9 cellular contexts compared by ENCODE assay signal in the genomic region with DNA sequence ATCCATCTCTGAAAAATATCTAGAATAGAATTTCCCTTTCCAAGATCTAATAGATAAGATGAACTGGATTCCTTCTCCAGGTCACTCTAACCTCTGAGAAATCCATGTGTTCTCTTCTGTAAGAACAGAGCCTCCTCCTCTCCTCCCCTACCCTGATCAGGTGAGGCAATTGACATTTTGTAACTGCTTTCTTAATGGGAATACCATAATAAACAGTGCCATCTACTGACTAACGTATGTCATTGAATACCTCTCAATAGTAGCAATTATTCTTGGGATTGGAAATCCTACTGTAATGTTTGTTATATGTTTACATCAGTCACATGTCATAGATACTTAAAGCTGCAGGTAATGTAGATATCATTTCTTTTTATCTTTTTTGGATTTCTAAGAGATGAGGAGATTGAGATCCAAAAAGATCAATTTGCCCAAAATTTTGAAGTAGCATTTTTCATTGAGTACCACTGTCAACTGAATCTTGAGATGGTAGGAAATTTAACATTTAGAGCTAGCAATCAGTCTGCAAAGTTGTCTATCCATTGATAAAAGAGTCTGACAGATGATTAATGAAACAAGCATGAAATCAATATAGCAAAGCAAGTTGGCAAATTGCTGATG.
DNase-seq lines count a peak whose midpoint lies in the region; ATAC-seq and TF ChIP-seq lines count a peak whose summit lies in the region.
"Had no signal": no experiment of that assay in that cellular context is flagged by ENCODE, and none has a peak within 500 bp of the region (broad histone marks: within the 10 kb centered on the region; RNA-seq: fewer than 3 reads in every experiment).

No MANE protein-coding gene starts in this region.

- H3K9me3 ChIP-seq in Loucy (ENCODE audit: insufficient read depth, low read depth, low read length), result no peaks in the 10 kb centered on the region
- no peaks in the 10 kb centered on the region for H3K9me3 ChIP-seq in RWPE2 (ENCODE audit: severe bottlenecking)
- H3K9me3 ChIP-seq: Caco-2 had no signal

- H3K9me3 Mint-ChIP-seq in activated naive CD4-positive, alpha-beta T cell treated with anti-CD3 and anti-CD28 coated beads, Interleukin-2, amount 50 U/mL, for 72 hours, result no peaks in the 10 kb centered on the region
- H3K9me3 Mint-ChIP-seq in activated naive CD4-positive, alpha-beta T cell treated with anti-CD3 and anti-CD28 coated beads for 36 hours, result no peaks in the 10 kb centered on the region
- H3K9me3 Mint-ChIP-seq in HFFc6, result no peaks in the 10 kb centered on the region
- no peaks in the 10 kb centered on the region for H3K9me3 Mint-ChIP-seq in naive thymus-derived CD8-positive, alpha-beta T cell

- no peak overlapping the region for H2AFZ ChIP-seq in Loucy (ENCODE audit: low read length)

- H3K4me3 Mint-ChIP-seq in activated naive CD4-positive, alpha-beta T cell treated with anti-CD3 and anti-CD28 coated beads for 36 hours, result no peak overlapping the region
- H3K4me3 Mint-ChIP-seq in HFFc6, result no peak overlapping the region
- H3K4me3 Mint-ChIP-seq in naive thymus-derived CD8-positive, alpha-beta T cell, result no peak overlapping the region

- no peak overlapping the region for H3K27ac ChIP-seq in RWPE2 (ENCODE audit: poor library complexity, severe bottlenecking)

- H3K27me3 ChIP-seq in Loucy (ENCODE audit: insufficient read depth, low read length, poor library complexity, severe bottlenecking) (no peaks in the 10 kb centered on the region), RWPE2 (ENCODE audit: insufficient read depth, poor library complexity, severe bottlenecking) (no peaks in the 10 kb centered on the region)

- ATAC-seq in activated naive CD4-positive, alpha-beta T cell treated with anti-CD3 and anti-CD28 coated beads, Interleukin-2, amount 50 U/mL, for 72 hours, result peak; percentile 54 to 66
- ATAC-seq in RWPE2 (ENCODE audit: low read depth) (peak; percentile 87), esophagus mucosa (peak; percentile 87)
- ATAC-seq in naive thymus-derived CD8-positive, alpha-beta T cell, result peak; percentile 63 to 76

- TF ChIP-seq CTCF in HFFc6 (IDR thresholded peaks at IDR 0.05) (peak; percentile 85), Loucy (conservative IDR thresholded peaks at IDR 0.05; ENCODE audit: low read length) (peak; percentile 84), RWPE2 (IDR thresholded peaks at IDR 0.05; ENCODE audit: poor library complexity, severe bottlenecking) (peak; percentile 77)

- H3K9ac ChIP-seq in Loucy (ENCODE audit: low read depth, low read length, poor library complexity, severe bottlenecking), result no peak overlapping the region

- DNase-seq in activated naive CD4-positive, alpha-beta T cell treated with anti-CD3 and anti-CD28 coated beads, Interleukin-2, amount 50 U/mL, for 72 hours (ENCODE audit: low spot score in 2 of 2), result no peak
- no peak for DNase-seq in activated naive CD4-positive, alpha-beta T cell treated with anti-CD3 and anti-CD28 coated beads for 36 hours
- DNase-seq in HFFc6, result peak; percentile 62
- no peak for DNase-seq in RWPE2 (ENCODE audit: low spot score)
- peak in 4 of 10 donors; percentile 18 to 55 (median 46) for DNase-seq in naive thymus-derived CD8-positive, alpha-beta T cell
- DNase-seq in posterior vena cava (ENCODE audit: low spot score), result no peak

- H3K4me1 ChIP-seq in Loucy (ENCODE audit: insufficient read depth, low read length, poor library complexity, severe bottlenecking) (no peaks in the 10 kb centered on the region), RWPE2 (ENCODE audit: insufficient read depth, poor library complexity, severe bottlenecking) (peaks cover 4% of the 10 kb centered on the region)

- POLR2A ChIA-PET in naive thymus-derived CD8-positive, alpha-beta T cell (lab: Charles Lee), result no interaction called here

- H3K9me2 ChIP-seq in Loucy (replicated peaks; ENCODE audit: low read depth, low read length), result no peaks in the 10 kb centered on the region

- H3K36me3 Mint-ChIP-seq in activated naive CD4-positive, alpha-beta T cell treated with anti-CD3 and anti-CD28 coated beads, Interleukin-2, amount 50 U/mL, for 72 hours, result no peaks in the 10 kb centered on the region
- no peaks in the 10 kb centered on the region for H3K36me3 Mint-ChIP-seq in activated naive CD4-positive, alpha-beta T cell treated with anti-CD3 and anti-CD28 coated beads for 36 hours (ENCODE audit: low read depth)
- H3K36me3 Mint-ChIP-seq in HFFc6 (ENCODE audit: low read depth), result no peaks in the 10 kb centered on the region
- H3K36me3 Mint-ChIP-seq in naive thymus-derived CD8-positive, alpha-beta T cell, result no peaks in the 10 kb centered on the region

- peaks cover 4% of the 10 kb centered on the region for H3K4me1 Mint-ChIP-seq in activated naive CD4-positive, alpha-beta T cell treated with anti-CD3 and anti-CD28 coated beads for 36 hours (ENCODE audit: low read depth)
- peaks cover 10% of the 10 kb centered on the region for H3K4me1 Mint-ChIP-seq in HFFc6 (ENCODE audit: low read depth)
- H3K4me1 Mint-ChIP-seq in naive thymus-derived CD8-positive, alpha-beta T cell, result peaks cover 0 to 2% (median under 1%) of the 10 kb centered on the region in 4 donors

- H4K20me1 ChIP-seq in Loucy (ENCODE audit: insufficient read depth, low read length, poor library complexity, severe bottlenecking), result no peaks in the 10 kb centered on the region

- H3K4me3 ChIP-seq in Loucy (ENCODE audit: low read length, poor library complexity, severe bottlenecking), result no peak overlapping the region
- H3K4me3 ChIP-seq in RWPE2 (ENCODE audit: severe bottlenecking), result no peak overlapping the region

- H3F3A ChIP-seq in Loucy (ENCODE audit: low read depth), result no peaks in the 10 kb centered on the region

- no peak overlapping the region for H3K27ac Mint-ChIP-seq in activated naive CD4-positive, alpha-beta T cell treated with anti-CD3 and anti-CD28 coated beads, Interleukin-2, amount 50 U/mL, for 72 hours
- no peak overlapping the region for H3K27ac Mint-ChIP-seq in activated naive CD4-positive, alpha-beta T cell treated with anti-CD3 and anti-CD28 coated beads for 36 hours
- H3K27ac Mint-ChIP-seq in HFFc6, result no peak overlapping the region
- no peak overlapping the region for H3K27ac Mint-ChIP-seq in naive thymus-derived CD8-positive, alpha-beta T cell

- H3K79me2 ChIP-seq in Loucy (ENCODE audit: insufficient read depth, low read length), result no peaks in the 10 kb centered on the region

- peaks cover 3% of the 10 kb centered on the region for H3K27me3 Mint-ChIP-seq in activated naive CD4-positive, alpha-beta T cell treated with anti-CD3 and anti-CD28 coated beads for 36 hours (ENCODE audit: low read depth)
- H3K27me3 Mint-ChIP-seq in HFFc6 (ENCODE audit: insufficient read depth), result no peaks in the 10 kb centered on the region; the same call in 1 of the 2 replicates
- peaks cover 0 to 24% (median 5%) of the 10 kb centered on the region in 5 donors for H3K27me3 Mint-ChIP-seq in naive thymus-derived CD8-positive, alpha-beta T cell

- CTCF ChIA-PET in activated naive CD4-positive, alpha-beta T cell treated with anti-CD3 and anti-CD28 coated beads for 36 hours (lab: Charles Lee), result interaction anchor here (0.6 to 2.3 kb wide), 8 partner anchors 12 to 603 kb away, joined by 3 to 8 read pairs (median 4); no protein-coding TSS in a partner anchor

- H3K36me3 ChIP-seq in Loucy (ENCODE audit: insufficient read depth, low read length) (no peaks in the 10 kb centered on the region), RWPE2 (ENCODE audit: low read depth) (no peaks in the 10 kb centered on the region)

- no peak overlapping the region for H3K4me2 ChIP-seq in Loucy (ENCODE audit: low read depth, low read length, poor library complexity, severe bottlenecking)

- intact Hi-C loops in activated naive CD4-positive, alpha-beta T cell treated with anti-CD3 and anti-CD28 coated beads for 36 hours (cut with micrococcal nuclease), result loop anchor here (1.0 to 10.0 kb wide), 7 partner anchors 186 to 978 kb away; a partner anchor contains a TSS
- intact Hi-C loops in posterior vena cava (cut with DNase I), result loop anchor here in 1 of 2 donors (5.0 to 10.0 kb wide), 2 partner anchors 151 to 606 kb away; no protein-coding TSS in a partner anchor
